ENCODE assay signal across 15 cellular contexts in the genomic region with DNA sequence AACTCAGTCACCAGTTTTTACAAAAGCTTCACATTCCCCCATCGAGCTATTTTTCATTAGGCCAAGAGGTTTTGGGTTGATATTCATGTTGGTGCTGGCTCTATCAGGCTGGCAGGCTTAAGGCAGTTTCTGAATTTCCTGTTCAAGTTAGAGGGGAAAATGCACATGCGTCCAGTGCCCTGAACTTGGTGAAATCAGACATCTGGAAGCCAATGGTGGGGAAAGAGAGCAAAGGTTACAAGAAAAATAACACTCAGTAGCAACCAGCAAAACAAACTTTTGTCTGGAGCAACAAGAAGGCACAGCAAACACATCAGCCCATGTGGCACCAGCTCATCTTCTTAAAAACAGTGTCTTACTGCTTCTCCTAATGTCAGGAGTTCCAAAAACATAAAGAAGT.
A peak's percentile ranks its signal among the peaks of the same experiment; 100 is the strongest.
DNase-seq lines count a peak whose midpoint lies in the region; FAIRE-seq and TF ChIP-seq lines count a peak whose summit lies in the region.
"Had no signal": no experiment of that assay in that cellular context is flagged by ENCODE, and none has a peak within 500 bp of the region (broad histone marks: within the 10 kb centered on the region; RNA-seq: fewer than 3 reads in every experiment).

No MANE protein-coding gene starts in this region.

- H3F3A ChIP-seq in Loucy (ENCODE audit: low read depth), result no peaks in the 10 kb centered on the region

- no peaks in the 10 kb centered on the region for H3K79me2 ChIP-seq in Loucy (ENCODE audit: insufficient read depth, low read length)
- no peaks in the 10 kb centered on the region for H3K79me2 ChIP-seq in keratinocyte (ENCODE audit: control insufficient read depth, insufficient read depth, low read length)

- 20 to 29% (median 26%) methylated on average over 2 of the region's 2 CpGs for WGBS in small intestine, 3 donors

- H3K9ac ChIP-seq in Loucy (ENCODE audit: low read depth, low read length, poor library complexity, severe bottlenecking), result no peak overlapping the region
- H3K9ac ChIP-seq in keratinocyte (ENCODE audit: control insufficient read depth, extremely low read depth, insufficient read depth, low read length), result no peak overlapping the region

- H3K4me3 Mint-ChIP-seq in mesothelial cell of epicardium, result no peak overlapping the region
- H3K4me3 Mint-ChIP-seq: CD8-positive, alpha-beta T cell had no signal

- no peaks in the 10 kb centered on the region for H3K9me2 ChIP-seq in Loucy (replicated peaks; ENCODE audit: low read depth, low read length)

- H3K36me3 ChIP-seq in Loucy (ENCODE audit: insufficient read depth, low read length) (no peaks in the 10 kb centered on the region), keratinocyte (ENCODE audit: control insufficient read depth in 2 of 2, extremely low read depth in 1 of 2, insufficient read depth in 2 of 2, low read length in 2 of 2) (no peaks in the 10 kb centered on the region), small intestine (ENCODE audit: control insufficient read depth in 2 of 2, insufficient read depth in 2 of 2, low read length in 2 of 2) (no peaks in the 10 kb centered on the region)

- H3K9me1 ChIP-seq in keratinocyte (ENCODE audit: control insufficient read depth, extremely low read depth, insufficient read depth, low read length), result no peaks in the 10 kb centered on the region

- no peaks in the 10 kb centered on the region for H3K27me3 ChIP-seq in Loucy (ENCODE audit: insufficient read depth, low read length, poor library complexity, severe bottlenecking)
- H3K27me3 ChIP-seq in keratinocyte (ENCODE audit: control insufficient read depth, extremely low read depth, insufficient read depth, low read length), result no peaks in the 10 kb centered on the region
- H3K27me3 ChIP-seq in small intestine (ENCODE audit: control insufficient read depth in 2 of 2, insufficient read depth in 2 of 2, low read length in 2 of 2), result no peaks in the 10 kb centered on the region

- H3K27me3 Mint-ChIP-seq in mesothelial cell of epicardium (ENCODE audit: low read depth), result no peaks in the 10 kb centered on the region

- peak; percentile 76 for DNase-seq in brain pericyte (ENCODE audit: low read depth, low spot score)
- no peak for DNase-seq in keratinocyte (ENCODE audit: low read depth, low spot score)
- DNase-seq in small intestine, result peak; percentile 38
- DNase-seq in NCI-H82 (lab: John Stamatoyannopoulos, UW), result no peak
- no peak for DNase-seq in stimulated activated naive CD4-positive, alpha-beta T cell treated with Interleukin-2 at 50 U/mL for 16 hours (lab: John Stamatoyannopoulos, UW)
- no peak for DNase-seq in DMS79 (lab: John Stamatoyannopoulos, UW)
- no peak for DNase-seq in mesothelial cell of epicardium (ENCODE audit: low spot score in 2 of 2, unreplicated experiment in 2 of 2)
- DNase-seq: activated CD8-positive, alpha-beta memory T cell treated with anti-CD3 and anti-CD28 coated beads, Interleukin-2, amount 50 U/mL, for 48 hours; amygdala; CD8-positive, alpha-beta T cell; GOT3; NCI-H2029 treated with DMSO at 0.1 percent for 48 hours; nucleus accumbens; stimulated activated CD4-positive, alpha-beta T cell treated with anti-CD3 and anti-CD28 coated beads, Interleukin-4, amount 100 ng/mL, for 24 hours had no signal

- H3K9me3 ChIP-seq in Loucy (ENCODE audit: insufficient read depth, low read depth, low read length) (no peaks in the 10 kb centered on the region), keratinocyte (ENCODE audit: control insufficient read depth, low read depth, low read length) (no peaks in the 10 kb centered on the region), small intestine (ENCODE audit: control insufficient read depth, low read depth) (no peaks in the 10 kb centered on the region)

- no peak overlapping the region for H3K4me3 ChIP-seq in Loucy (ENCODE audit: low read length, poor library complexity, severe bottlenecking)
- H3K4me3 ChIP-seq in keratinocyte (ENCODE audit: control insufficient read depth in 2 of 3, extremely low read depth in 1 of 3, insufficient read depth in 2 of 3, low read depth in 1 of 3, low read length in 3 of 3), result no peak overlapping the region
- no peak overlapping the region for H3K4me3 ChIP-seq in small intestine (ENCODE audit: low read depth in 1 of 2, low read length in 2 of 2)

- no peak for TF ChIP-seq CTCF in Loucy (conservative IDR thresholded peaks at IDR 0.05; ENCODE audit: low read length)
- no peak for TF ChIP-seq CTCF in keratinocyte (optimal IDR thresholded peaks at IDR 0.05 in 1 of 3, IDR thresholded peaks at IDR 0.05 in 1 of 3, conservative IDR thresholded peaks at IDR 0.05 in 1 of 3; ENCODE audit: extremely low read depth in 1 of 3, insufficient read depth in 2 of 3, low read length in 3 of 3)
- no peak for TF ChIP-seq CTCF in mesothelial cell of epicardium (IDR thresholded peaks at IDR 0.05; ENCODE audit: unreplicated experiment)

- H3K4me1 ChIP-seq in Loucy (ENCODE audit: insufficient read depth, low read length, poor library complexity, severe bottlenecking) (peaks cover 16% of the 10 kb centered on the region), keratinocyte (ENCODE audit: control insufficient read depth, extremely low read depth, insufficient read depth, low read length) (peaks cover 20% of the 10 kb centered on the region), small intestine (ENCODE audit: control insufficient read depth in 2 of 2, insufficient read depth in 1 of 2, low read depth in 1 of 2, low read length in 1 of 2) (peaks cover 0 to 4% of the 10 kb centered on the region in 2 donors)

- H3K4me2 ChIP-seq in Loucy (ENCODE audit: low read depth, low read length, poor library complexity, severe bottlenecking) (no peak overlapping the region), keratinocyte (ENCODE audit: control insufficient read depth, extremely low read depth, insufficient read depth, low read depth, low read length) (no peak overlapping the region)

- H2AFZ ChIP-seq in Loucy (ENCODE audit: low read length) (peak overlapping the region; percentile 59), keratinocyte (ENCODE audit: control insufficient read depth, low read length) (peak overlapping the region; percentile 10)

- H3K27ac ChIP-seq in keratinocyte (ENCODE audit: control insufficient read depth, insufficient read depth, low read length) (no peak overlapping the region), small intestine (ENCODE audit: low read depth in 1 of 2, low read length in 1 of 2) (peak overlapping the region in 1 of 2 donors; percentile 27)

- FAIRE-seq in keratinocyte (lab: Jason Lieb, UNC), result no peak
- FAIRE-seq in small intestine (lab: Jason Lieb, UNC), result no peak

- H3K9me3 Mint-ChIP-seq in mesothelial cell of epicardium, result no peaks in the 10 kb centered on the region
- H3K9me3 Mint-ChIP-seq: CD8-positive, alpha-beta T cell had no signal

- H3K4me1 Mint-ChIP-seq in mesothelial cell of epicardium, result peaks cover 58% of the 10 kb centered on the region

- H3K27ac Mint-ChIP-seq in mesothelial cell of epicardium, result no peak overlapping the region
- H3K27ac Mint-ChIP-seq: CD8-positive, alpha-beta T cell had no signal

- dilution Hi-C loops in keratinocyte (cut with MboI; ENCODE audit: extremely low pct_ligation_motif_present, low sequenced_read_pairs), result no loop called here

- H4K20me1 ChIP-seq in Loucy (ENCODE audit: insufficient read depth, low read length, poor library complexity, severe bottlenecking) (no peaks in the 10 kb centered on the region), keratinocyte (ENCODE audit: control insufficient read depth, extremely low read depth, insufficient read depth, low read length) (no peaks in the 10 kb centered on the region)

- peaks cover 1% of the 10 kb centered on the region for H3K36me3 Mint-ChIP-seq in mesothelial cell of epicardium
- H3K36me3 Mint-ChIP-seq: CD8-positive, alpha-beta T cell had no signal

Comparison
In these comparisons a context has a peak if more than half of its experiments do, and no peak if none do; other contexts are left out.
1. DNase-seq: peak in brain pericyte (single experiment) and small intestine (single experiment); none in keratinocyte (single experiment), NCI-H82 (single experiment), stimulated activated naive CD4-positive, alpha-beta T cell treated with Interleukin-2 at 50 U/mL for 16 hours (single experiment), DMS79 (single experiment) and mesothelial cell of epicardium (0 of 2).